In the genomic region with DNA sequence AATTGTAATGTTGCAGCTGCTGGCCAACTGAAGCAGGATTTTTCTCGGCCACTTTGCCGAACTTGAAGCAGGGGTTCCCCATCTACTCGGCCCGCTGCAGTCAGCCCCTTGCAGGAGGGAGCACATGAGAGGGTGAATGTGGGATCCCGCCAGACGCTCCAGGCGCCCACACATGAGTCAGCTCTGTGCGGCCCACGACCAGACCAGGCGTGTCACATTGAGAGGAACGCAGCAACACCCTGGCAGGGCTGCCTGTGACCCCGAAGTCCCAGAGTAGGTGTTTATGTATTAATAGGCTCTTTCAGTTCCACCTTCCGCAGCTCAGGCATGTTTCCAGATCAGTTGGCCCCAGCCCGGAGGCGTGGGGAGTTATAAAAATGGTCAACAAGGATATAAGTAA, we compare ENCODE assay signal across 21 cellular contexts.
DNase-seq lines count a peak whose midpoint lies in the region; FAIRE-seq and TF ChIP-seq lines count a peak whose summit lies in the region.
"Had no signal": no experiment of that assay in that cellular context is flagged by ENCODE, and none has a peak within 500 bp of the region (broad histone marks: within the 10 kb centered on the region; RNA-seq: fewer than 3 reads in every experiment).

No MANE protein-coding gene starts in this region.

- no peak overlapping the region for H3K56ac ChIP-seq in H1 (replicated peaks; ENCODE audit: insufficient read length, low read depth, low read length)

- no peaks in the 10 kb centered on the region for H3K79me1 ChIP-seq in H1 (ENCODE audit: low read depth, low read length)

- no peak for TF ChIP-seq EP300 in H1 (IDR thresholded peaks at IDR 0.05; ENCODE audit: borderline replicate concordance in 1 of 2, low read depth in 2 of 2, low read length in 2 of 2)

- peaks cover 0 to 2% (median 0%) of the 10 kb centered on the region in 4 experiments; a peak in 1 of 7 replicates for H3K27me3 ChIP-seq in H1 (replicated peaks in 1 of 4; ENCODE audit: control insufficient read depth in 3 of 4, extremely low read depth in 1 of 4, insufficient read depth in 3 of 4, low read length in 3 of 4)
- H3K27me3 ChIP-seq: BLaER1 had no signal

- H2BK5ac ChIP-seq in H1 (ENCODE audit: low read depth, low read length) = no peak overlapping the region

- peaks cover 4 to 9% of the 10 kb centered on the region in 2 experiments for H3K9me3 ChIP-seq in H1 (ENCODE audit: insufficient read depth in 2 of 2, low read depth in 1 of 2, low read length in 1 of 2)
- H3K9me3 ChIP-seq: Caco-2 had no signal

- CTCF ChIA-PET in H1 (lab: Charles Lee; ENCODE audit: partially characterized antibody) (no interaction called here), RWPE1 (lab: Yijun Ruan, JAX) (interaction anchor here (0.6 kb wide), 1 partner anchor 114 kb away, joined by 3 read pairs; no protein-coding TSS in a partner anchor)

- H4K20me1 ChIP-seq in H1 (replicated peaks in 1 of 2; ENCODE audit: control insufficient read depth in 1 of 2, insufficient read depth in 2 of 2, low read length in 2 of 2) = no peaks in the 10 kb centered on the region
- H4K20me1 ChIP-seq: BLaER1 had no signal

- H3K4me3 ChIP-seq in H1 (ENCODE audit: extremely low read depth in 1 of 4, insufficient read depth in 2 of 4, low read depth in 3 of 4, low read length in 4 of 4) = no peak overlapping the region
- H3K4me3 ChIP-seq: BLaER1 had no signal

- H3K18ac ChIP-seq in H1 (ENCODE audit: extremely low read depth, low read length) = no peak overlapping the region

- no peak overlapping the region for H2BK20ac ChIP-seq in H1 (ENCODE audit: low read length)

- H3K14ac ChIP-seq in H1 (ENCODE audit: insufficient read length) = no peak overlapping the region

- TF ChIP-seq POLR2A in H1 (IDR thresholded peaks at IDR 0.05; ENCODE audit: control extremely low read depth in 1 of 2, low read depth in 2 of 2, low read length in 2 of 2) = no peak

- H2BK15ac ChIP-seq in H1 (ENCODE audit: low read length) = no peak overlapping the region

- H2BK120ac ChIP-seq in H1 (replicated peaks; ENCODE audit: low read depth, low read length) = no peak overlapping the region

- DNase-seq in activated gamma-delta T cell (lab: John Stamatoyannopoulos, UW) (peak; percentile 2), activated gamma-delta T cell treated with Interleukin-2 at 50 U/mL for 16 hours (no peak), Daoy (ENCODE audit: low read depth) (peak; percentile 20), H1 (ENCODE audit: low read depth in 1 of 2, low spot score in 2 of 2) (no peak), RWPE1 (ENCODE audit: low spot score) (no peak)
- no peak for DNase-seq in NK-92 treated with Interleukin-12 subunit alpha and Interleukin-12 subunit beta, amount 100 ng/mL, for 24 hours (lab: John Stamatoyannopoulos, UW)
- DNase-seq: Caco-2; CD4-positive, CD25-positive, alpha-beta regulatory T cell; CD8-positive, alpha-beta T cell; DMS153; DND-41; EL; GDM1; GOT3; H7; HCEC 1CT had no signal

- H3K4me2 ChIP-seq in H1 (ENCODE audit: insufficient read depth in 1 of 2, low read depth in 2 of 2, low read length in 2 of 2) = no peak overlapping the region
- H3K4me2 ChIP-seq: BLaER1 had no signal

- peaks cover 0 to 5% (median 0%) of the 10 kb centered on the region in 4 experiments; a peak in 2 of 8 replicates for H3K36me3 ChIP-seq in H1 (ENCODE audit: control insufficient read depth in 2 of 4, insufficient read depth in 4 of 4, low read length in 3 of 4)
- H3K36me3 ChIP-seq: BLaER1 had no signal

- no peak overlapping the region for H3K23ac ChIP-seq in H1 (ENCODE audit: insufficient read length)

- no peak for TF ChIP-seq RAD21 in H1 (IDR thresholded peaks at IDR 0.05 in 1 of 2, conservative IDR thresholded peaks at IDR 0.05 in 1 of 2; ENCODE audit: low read depth in 2 of 2, low read length in 2 of 2)

- TF ChIP-seq CTCF in H1 (IDR thresholded peaks at IDR 0.05; ENCODE audit: control extremely low read depth in 1 of 3, insufficient read depth in 1 of 3, low read depth in 1 of 3, low read length in 3 of 3) (no peak), RWPE1 (conservative IDR thresholded peaks at IDR 0.05; ENCODE audit: low read depth) (no peak)

- no peak for FAIRE-seq in H1 (lab: Jason Lieb, UNC)
- FAIRE-seq: A204.1, GM12892 had no signal

- no peak overlapping the region for H2BK12ac ChIP-seq in H1 (ENCODE audit: low read depth, low read length)

- WGBS in H1 (ENCODE audit: extremely low coverage in 1 of 2, insufficient coverage in 1 of 2, insufficient read length in 1 of 2, insufficient replicate concordance in 2 of 2, low coverage in 1 of 2, low lambda C conversion rate in 2 of 2, missing lambda C conversion rate in 1 of 2), 2 experiments = 90% methylated on average over 15 of the region's 15 CpGs; no CpG with 5 or more reads in 1 of the 2 experiments

- no peak overlapping the region for H3K9ac ChIP-seq in H1 (replicated peaks in 1 of 4; ENCODE audit: extremely low read depth in 1 of 4, low read depth in 3 of 4, low read length in 3 of 4)
- H3K9ac ChIP-seq: BLaER1 had no signal

- no peak overlapping the region for H2AFZ ChIP-seq in H1 (ENCODE audit: low read length)

- no peak overlapping the region for H2AK5ac ChIP-seq in H1 (ENCODE audit: low read depth, low read length)

- H3K4ac ChIP-seq in H1 (replicated peaks; ENCODE audit: insufficient read length, low read depth, low read length) = no peak overlapping the region

- POLR2A ChIA-PET in H1 (lab: Charles Lee; ENCODE audit: partially characterized antibody) = no interaction called here
- POLR2A ChIA-PET in RWPE1 (lab: Yijun Ruan, JAX; ENCODE audit: low non-redundant PET) = no interaction called here

- H3K79me2 ChIP-seq in H1 (ENCODE audit: control insufficient read depth in 1 of 2, insufficient read depth in 2 of 2, low read length in 2 of 2) = no peaks in the 10 kb centered on the region

- no peak overlapping the region for H4K8ac ChIP-seq in H1 (ENCODE audit: extremely low read depth, insufficient read depth, low read length)

- H3K27ac ChIP-seq in H1 (ENCODE audit: low read depth, low read length) = no peak overlapping the region
- H3K27ac ChIP-seq in RWPE1 = no peak overlapping the region
- H3K27ac ChIP-seq: 22Rv1, BLaER1, C4-2B had no signal

- H4K91ac ChIP-seq in H1 (replicated peaks; ENCODE audit: insufficient read length, low read length) = peak overlapping the region; percentile 73

- no peaks in the 10 kb centered on the region for H3K23me2 ChIP-seq in H1 (ENCODE audit: low read depth, low read length)

- no peak overlapping the region for H4K5ac ChIP-seq in H1 (ENCODE audit: insufficient read length, low read depth, low read length)

- peaks cover 0 to 7% (median 1%) of the 10 kb centered on the region in 4 experiments; a peak in 2 of 7 replicates for H3K4me1 ChIP-seq in H1 (replicated peaks in 1 of 4; ENCODE audit: control insufficient read depth in 3 of 4, insufficient read depth in 4 of 4, low read length in 3 of 4)
- H3K4me1 ChIP-seq: BLaER1, Caco-2 had no signal

TF ChIP-seq in H1, 55 proteins besides CTCF, POLR2A, EP300 and RAD21:
- TF ChIP-seq HDAC6 (IDR thresholded peaks at IDR 0.05; ENCODE audit: low read depth, low read length) (no peak), TEAD4 (IDR thresholded peaks at IDR 0.05; ENCODE audit: low read depth, low read length) (no peak), FOSL1 (IDR thresholded peaks at IDR 0.05; ENCODE audit: insufficient read depth, low read depth, low read length) (no peak), CBX5 (IDR thresholded peaks at IDR 0.05; ENCODE audit: low read depth, low read length) (no peak), BACH1 (IDR thresholded peaks at IDR 0.05; ENCODE audit: low read length) (no peak), CHD2 (IDR thresholded peaks at IDR 0.05; ENCODE audit: low read length) (no peak), TAF7 (optimal IDR thresholded peaks at IDR 0.05; ENCODE audit: borderline replicate concordance, low read depth, low read length) (no peak), SIX5 (IDR thresholded peaks at IDR 0.05; ENCODE audit: low read depth, low read length) (no peak), YY1 (IDR thresholded peaks at IDR 0.05; ENCODE audit: low read depth, low read length) (no peak)

Comparison
In these comparisons a context has a peak if more than half of its experiments do, and no peak if none do; other contexts are left out.
1. DNase-seq: peak in activated gamma-delta T cell (single experiment) and Daoy (single experiment); none in activated gamma-delta T cell treated with Interleukin-2 at 50 U/mL for 16 hours (single experiment), H1 (0 of 2), RWPE1 (single experiment) and NK-92 treated with Interleukin-12 subunit alpha and Interleukin-12 subunit beta, amount 100 ng/mL, for 24 hours (single experiment).